8 cellular contexts compared by ENCODE assay signal in the genomic region with DNA sequence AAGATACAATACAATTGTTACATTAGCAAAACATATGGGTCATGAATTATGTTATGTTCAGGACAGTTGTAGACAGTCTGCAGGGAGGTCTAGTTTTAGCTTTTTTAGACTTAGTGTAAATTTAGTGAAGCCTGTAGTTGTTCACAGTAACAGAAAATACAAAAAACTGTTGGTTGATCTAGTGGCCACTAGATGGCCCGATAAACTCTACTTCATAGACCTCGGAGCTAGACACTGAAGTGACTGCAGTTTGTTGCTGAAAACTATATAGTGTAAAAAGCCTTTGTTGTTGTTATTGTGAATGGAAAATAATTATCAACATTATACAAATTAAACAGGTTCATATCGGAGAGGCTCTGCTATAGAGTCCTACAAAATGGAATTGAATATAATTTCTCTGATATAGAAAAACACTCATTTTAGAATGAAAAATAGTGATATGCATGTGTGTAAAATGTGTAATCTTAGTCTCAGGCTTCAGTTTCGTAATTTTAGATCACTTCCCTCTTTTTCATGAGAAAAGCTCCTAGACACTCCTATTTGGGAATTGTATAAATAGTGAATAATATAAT. TPM values are rescaled to one million over a fixed set of nuclear protein-coding genes. Genes with fewer than 3 reads are reported as not detected.
DNase-seq lines count a peak whose midpoint lies in the region; ATAC-seq and TF ChIP-seq lines count a peak whose summit lies in the region.

No MANE protein-coding gene starts in this region.

- H3K27me3 ChIP-seq in neural progenitor cell (peaks cover 57% of the 10 kb centered on the region), thyroid gland (no peaks in the 10 kb centered on the region)

- H3K9me3 Mint-ChIP-seq in neural progenitor cell: peaks cover 15% of the 10 kb centered on the region

- no peak overlapping the region for H2AFZ ChIP-seq in neural progenitor cell (replicated peaks)

- TF ChIP-seq CTCF in GM13977 (IDR thresholded peaks at IDR 0.05; ENCODE audit: extremely low read depth, insufficient read depth, missing control alignments) (peak; percentile 6), cardiac fibroblast (IDR thresholded peaks at IDR 0.05; ENCODE audit: low read depth, low read length) (peak; percentile 23), neural progenitor cell (IDR thresholded peaks at IDR 0.05) (peak; percentile 66), thyroid gland (IDR thresholded peaks at IDR 0.05) (peak in 3 of 6 experiments; percentile 11 to 48 (median 43))

- H3K4me3 Mint-ChIP-seq in neural progenitor cell: no peak overlapping the region

- H3K4me3 ChIP-seq in cardiac fibroblast (replicated peaks in 1 of 2; ENCODE audit: low read depth in 2 of 2, low read length in 2 of 2) (no peak overlapping the region), neural progenitor cell (peak overlapping the region; percentile 26), thyroid gland (replicated peaks in 1 of 3) (no peak overlapping the region)

- ATAC-seq in stimulated activated naive CD8-positive, alpha-beta T cell treated with anti-CD3 and anti-CD28 coated beads, Interleukin-15, Interleukin-2, amounts not matched to agents 100 U/mL and 50 U/mL, for 24 hours: no peak

- H3K79me2 ChIP-seq in neural progenitor cell (ENCODE audit: low read depth): no peaks in the 10 kb centered on the region

- peaks cover 4% of the 10 kb centered on the region for H3K9me3 ChIP-seq in neural progenitor cell (ENCODE audit: low read depth)
- no peaks in the 10 kb centered on the region for H3K9me3 ChIP-seq in thyroid gland

- in situ Hi-C loops in GM13977 (cut with MboI; ENCODE audit: low pct_unique_long_range_greater_than_20kb, low sequenced_read_pairs, unreplicated experiment) (no loop called here), G401 (cut with HindIII; ENCODE audit: low sequenced_read_pairs) (no loop called here)

- H3F3A ChIP-seq in neural progenitor cell (ENCODE audit: low read depth): peaks cover 4% of the 10 kb centered on the region

- no peak for DNase-seq in GM13977 (ENCODE audit: low spot score)
- peak; percentile 22 for DNase-seq in NCI-H146 (lab: John Stamatoyannopoulos, UW)
- DNase-seq in cardiac fibroblast (ENCODE audit: low read depth in 2 of 2): peak in 1 of 2 donors; percentile 9
- DNase-seq in neural progenitor cell (ENCODE audit: low spot score): peak; percentile 41
- no peak for DNase-seq in stimulated activated naive CD8-positive, alpha-beta T cell treated with anti-CD3 and anti-CD28 coated beads, Interleukin-15, Interleukin-2, amounts not matched to agents 100 U/mL and 50 U/mL, for 24 hours
- DNase-seq in G401 (ENCODE audit: low spot score): no peak
- DNase-seq in thyroid gland: no peak
- DNase-seq in GDM1 (lab: John Stamatoyannopoulos, UW): no peak

- no peak overlapping the region for H3K9ac ChIP-seq in neural progenitor cell

- H3K4me2 ChIP-seq in neural progenitor cell: peak overlapping the region; percentile 57

- H3K27ac Mint-ChIP-seq in neural progenitor cell: no peak overlapping the region

- H3K27ac ChIP-seq in neural progenitor cell (no peak overlapping the region), thyroid gland (no peak overlapping the region)

- H3K27me3 Mint-ChIP-seq in neural progenitor cell (ENCODE audit: insufficient read depth, low read depth): no peaks in the 10 kb centered on the region

- WGBS in thyroid gland, 2 donors: 13 to 24% methylated on average over 4 of the region's 4 CpGs

- H3K36me3 ChIP-seq in neural progenitor cell: no peaks in the 10 kb centered on the region
- H3K36me3 ChIP-seq in thyroid gland: no peaks in the 10 kb centered on the region

- no peaks in the 10 kb centered on the region for H3K36me3 Mint-ChIP-seq in neural progenitor cell

- no peaks in the 10 kb centered on the region for H4K20me1 ChIP-seq in neural progenitor cell (ENCODE audit: low read depth)

- no peak for TF ChIP-seq POLR2A in thyroid gland (IDR thresholded peaks at IDR 0.05)

- intact Hi-C loops in thyroid gland (cut with DNase I): no loop called here

- H3K4me1 Mint-ChIP-seq in neural progenitor cell: peaks cover 3% of the 10 kb centered on the region

- peaks cover 7% of the 10 kb centered on the region for H3K4me1 ChIP-seq in neural progenitor cell
- H3K4me1 ChIP-seq in thyroid gland: no peaks in the 10 kb centered on the region

RNA-seq across cellular contexts. Expression of a gene that starts 18.3 kb away (rescaled TPM):
- total RNA-seq in neural progenitor cell (ENCODE audit: low replicate concordance) (2.5 and 2.6 TPM in 2 replicates), thyroid gland (1 to 10 TPM in 2 of 4 donors, under 1 TPM in 2; 0.13 to 1.8 (median 0.96) TPM)
- not detected in 2 replicates for total RNA-seq in G401 (2014; rRNA removed; shearing (Covaris generic))

RNA-seq across cellular contexts. Expression of a gene that starts 57.8 kb away (rescaled TPM):
- 70.9 and 89.2 TPM in 2 replicates for total RNA-seq in neural progenitor cell (ENCODE audit: low replicate concordance)
- 1.9 and 2.4 TPM in 2 replicates for total RNA-seq in G401 (2014; rRNA removed; shearing (Covaris generic))
- 10 to 100 TPM; 34.2 to 60.2 (median 46.6) TPM for total RNA-seq in thyroid gland

Comparison
In these comparisons a context has a peak if more than half of its experiments do, and no peak if none do; other contexts are left out.
1. DNase-seq: peak in NCI-H146 (single experiment) and neural progenitor cell (single experiment); none in GM13977 (single experiment), stimulated activated naive CD8-positive, alpha-beta T cell treated with anti-CD3 and anti-CD28 coated beads, Interleukin-15, Interleukin-2, amounts not matched to agents 100 U/mL and 50 U/mL, for 24 hours (single experiment), G401 (single experiment), thyroid gland (0 of 2) and GDM1 (single experiment).
2. RNA of a gene that starts 57.8 kb away (total RNA-seq): 70.9 to 89.2 TPM in neural progenitor cell and 34.2 to 60.2 TPM in thyroid gland; 1.9 to 2.4 TPM in G401; every median in the first group is over 10 times any median in the second.